Comparison of ENCODE assay signal across 25 cellular contexts in the genomic region with DNA sequence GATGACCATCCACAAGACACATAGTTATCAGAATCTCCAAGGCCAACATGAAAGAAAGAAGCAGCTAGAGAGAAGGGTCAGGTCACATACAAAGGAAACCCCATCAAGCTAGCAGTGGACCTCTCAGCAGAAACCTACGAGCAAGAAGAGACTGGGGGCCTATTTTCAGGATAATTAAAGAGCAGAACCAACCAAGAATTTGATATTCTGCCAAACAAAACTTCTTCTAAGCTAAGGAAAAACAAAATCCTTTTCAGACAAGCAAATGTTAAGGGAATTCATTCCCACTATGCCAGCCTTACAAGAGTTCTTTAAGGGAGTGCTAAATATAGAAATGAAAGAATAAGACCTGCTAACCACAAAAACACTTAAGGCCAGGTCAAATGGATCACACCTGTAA. TPM values are rescaled to one million over a fixed set of nuclear protein-coding genes. Genes with fewer than 3 reads are reported as not detected.
DNase-seq lines count a peak whose midpoint lies in the region; FAIRE-seq and TF ChIP-seq lines count a peak whose summit lies in the region.
"Had no signal": no experiment of that assay in that cellular context is flagged by ENCODE, and none has a peak within 500 bp of the region (broad histone marks: within the 10 kb centered on the region; RNA-seq: fewer than 3 reads in every experiment).

No MANE protein-coding gene starts in this region.

- H3K4me1 Mint-ChIP-seq in chondrocyte (ENCODE audit: low read depth), result peaks cover 32% of the 10 kb centered on the region

- H3K9me3 Mint-ChIP-seq in chondrocyte (ENCODE audit: low read depth), result no peaks in the 10 kb centered on the region
- H3K9me3 Mint-ChIP-seq: CD4-positive, alpha-beta T cell had no signal

- H3K4me3 Mint-ChIP-seq in chondrocyte (ENCODE audit: unreplicated experiment), result no peak overlapping the region
- H3K4me3 Mint-ChIP-seq: CD4-positive, alpha-beta T cell; IgD-negative memory B cell had no signal

- H3K9me3 ChIP-seq in adipocyte (ENCODE audit: control insufficient read depth, low read length), result no peaks in the 10 kb centered on the region
- H3K9me3 ChIP-seq: BLaER1 treated with 17β-estradiol and CSF1 and Interleukin-3, amounts not matched to agents 10 nM and 100 nM; SJSA1 had no signal

- H3K36me3 ChIP-seq in adipocyte (ENCODE audit: control insufficient read depth, insufficient read depth, low read length, severe bottlenecking), result peaks cover 8% of the 10 kb centered on the region
- H3K36me3 ChIP-seq: SJSA1 had no signal

- no peaks in the 10 kb centered on the region for H3K27me3 Mint-ChIP-seq in chondrocyte (ENCODE audit: low read depth)
- H3K27me3 Mint-ChIP-seq: CD4-positive, alpha-beta T cell; IgD-negative memory B cell had no signal

- H3K4me1 ChIP-seq in adipocyte (ENCODE audit: control insufficient read depth, insufficient read depth, low read length), result no peaks in the 10 kb centered on the region
- H3K4me1 ChIP-seq: BLaER1 treated with 17β-estradiol and CSF1 and Interleukin-3, amounts not matched to agents 10 nM and 100 nM; SJSA1 had no signal

- H3K36me3 Mint-ChIP-seq in chondrocyte (ENCODE audit: low read depth), result peaks cover 12% of the 10 kb centered on the region

- no peaks in the 10 kb centered on the region for H3K27me3 ChIP-seq in adipocyte (replicated peaks; ENCODE audit: control insufficient read depth, insufficient read depth, low read length)
- H3K27me3 ChIP-seq: BLaER1 treated with 17β-estradiol and CSF1 and Interleukin-3, amounts not matched to agents 10 nM and 100 nM; SJSA1 had no signal

- H3K4me3 ChIP-seq in adipocyte (ENCODE audit: low read length), result no peak overlapping the region
- no peak overlapping the region for H3K4me3 ChIP-seq in retinal pigment epithelial cell (ENCODE audit: low read length)
- H3K4me3 ChIP-seq: BLaER1 treated with 17β-estradiol and CSF1 and Interleukin-3, amounts not matched to agents 10 nM and 100 nM; SJSA1 had no signal

- no peak overlapping the region for H3K9ac ChIP-seq in adipocyte (ENCODE audit: low read length)
- H3K9ac ChIP-seq: BLaER1 treated with 17β-estradiol and CSF1 and Interleukin-3, amounts not matched to agents 10 nM and 100 nM; KMS-11 had no signal

- DNase-seq in DMS79 (lab: John Stamatoyannopoulos, UW) (peak; percentile 1), adipocyte (ENCODE audit: low read depth) (peak; percentile 42), chondrocyte (ENCODE audit: low spot score) (no peak), retinal pigment epithelial cell (ENCODE audit: low read depth) (peak; percentile 6), D341Med (ENCODE audit: low spot score) (no peak), RCC 7860 (ENCODE audit: low spot score) (no peak), mucosa of gallbladder (ENCODE audit: low spot score) (no peak)
- DNase-seq: AML-193; CD4-positive, alpha-beta T cell; NCI-H1092; NCI-H1417 treated with DMSO at 0.1 percent for 48 hours; NCI-H1694 treated with DMSO at 0.1 percent for 48 hours; NCI-H2081 treated with DMSO at 0.1 percent for 48 hours; NCI-H526; NCI-H82; NK-92 treated with Interleukin-12 subunit alpha and Interleukin-12 subunit beta, amount 100 ng/mL, for 24 hours; PC-3; Right ventricle myocardium superior had no signal

- TF ChIP-seq CTCF in chondrocyte (IDR thresholded peaks at IDR 0.05) (no peak), retinal pigment epithelial cell (conservative IDR thresholded peaks at IDR 0.05; ENCODE audit: low read depth, low read length) (no peak)

- FAIRE-seq in RCC 7860 (lab: Jason Lieb, UNC), result no peak
- FAIRE-seq: A204.1, GM12892, H1 had no signal

- peak overlapping the region; percentile 14 for H3K27ac Mint-ChIP-seq in chondrocyte (ENCODE audit: unreplicated experiment)
- H3K27ac Mint-ChIP-seq: CD4-positive, alpha-beta T cell had no signal

RNA-seq across cellular contexts. Expression of a gene that starts 47.8 kb away (rescaled TPM):
- total RNA-seq in chondrocyte (67.2 to 93.5 TPM (median 71.7 TPM) in 3 replicates), mucosa of gallbladder (68.7 TPM)

RNA-seq across cellular contexts. Expression of a gene that starts 48.1 kb away (rescaled TPM):
- 55.6 to 70.7 TPM (median 57.7 TPM) in 3 replicates for total RNA-seq in chondrocyte
- 82.6 TPM for total RNA-seq in mucosa of gallbladder

Comparison
In these comparisons a context has a peak if more than half of its experiments do, and no peak if none do; other contexts are left out.
1. DNase-seq: peak in DMS79 (single experiment), adipocyte (single experiment) and retinal pigment epithelial cell (single experiment); none in chondrocyte (single experiment), D341Med (single experiment), RCC 7860 (single experiment) and mucosa of gallbladder (single experiment).